Comparison of ENCODE assay signal across 8 cellular contexts in genomic region chr17:58417300-58418092, GRCh38. TPM values are rescaled to one million over a fixed set of nuclear protein-coding genes. Genes with fewer than 3 reads are reported as not detected.
DNase-seq lines count a peak whose midpoint lies in the region; ATAC-seq and TF ChIP-seq lines count a peak whose summit lies in the region.

RNF43 (minus strand) TSS chr17:58417534; CDS start chr17:58415577, 1,957 bp downstream.

- no peaks in the 10 kb centered on the region for H3K27me3 ChIP-seq in CD8-positive, alpha-beta memory T cell (ENCODE audit: insufficient read depth, low read length, poor library complexity, severe bottlenecking)
- H3K27me3 ChIP-seq in lung (ENCODE audit: control insufficient read depth, insufficient read depth) = no peaks in the 10 kb centered on the region

- H3K9me3 ChIP-seq in CD8-positive, alpha-beta memory T cell (ENCODE audit: low read length) = no peaks in the 10 kb centered on the region
- no peaks in the 10 kb centered on the region for H3K9me3 ChIP-seq in lung (ENCODE audit: control insufficient read depth in 2 of 2, insufficient read depth in 1 of 2, low read length in 1 of 2)

- peak; percentile 88 for TF ChIP-seq CTCF in lung (IDR thresholded peaks at IDR 0.05; ENCODE audit: control extremely low read depth, extremely low read depth)

- peak within 1 kb of the TSS; percentile 0 to 88 (median 55) for H3K27ac Mint-ChIP-seq in CD8-positive, alpha-beta memory T cell
- H3K27ac Mint-ChIP-seq in activated CD4-positive, alpha-beta memory T cell treated with anti-CD3 and anti-CD28 coated beads, Interleukin-2, amount 10 ng/mL, durations not matched to agents 7 days and 5 days = peak within 1 kb of the TSS; percentile 10

- H3K4me3 ChIP-seq in CD8-positive, alpha-beta memory T cell (ENCODE audit: low read length) = peak within 1 kb of the TSS; percentile 15
- no peak within 1 kb of the TSS for H3K4me3 ChIP-seq in lung

- DNase-seq in CD8-positive, alpha-beta memory T cell = peak; percentile 72 to 93 (median 85)
- DNase-seq in NCI-H748 (lab: John Stamatoyannopoulos, UW; ENCODE audit: unreplicated experiment) (peak; percentile 93), lung (ENCODE audit: low spot score) (peak; percentile 95)
- peak; percentile 86 for DNase-seq in activated CD4-positive, alpha-beta memory T cell treated with anti-CD3 and anti-CD28 coated beads, Interleukin-2, amount 10 ng/mL, durations not matched to agents 7 days and 5 days
- peak; percentile 68 for DNase-seq in effector CD8-positive, alpha-beta T cell (lab: John Stamatoyannopoulos, UW)
- peak; percentile 60 to 84 (median 77) for DNase-seq in stimulated activated CD4-positive, alpha-beta T cell treated with anti-CD3 and anti-CD28 coated beads, TNF-alpha, amount 100 ng/mL, for 4 hours (ENCODE audit: low read depth in 3 of 3)

- H3K36me3 Mint-ChIP-seq in CD8-positive, alpha-beta memory T cell = peaks cover 0 to 3% (median 0%) of the 10 kb centered on the region in 3 donors
- no peaks in the 10 kb centered on the region for H3K36me3 Mint-ChIP-seq in activated CD4-positive, alpha-beta memory T cell treated with anti-CD3 and anti-CD28 coated beads, Interleukin-2, amount 10 ng/mL, durations not matched to agents 7 days and 5 days (ENCODE audit: low read depth)

- CTCF ChIA-PET in CD8-positive, alpha-beta memory T cell (lab: Charles Lee) = interaction anchor here (0.6 to 6.5 kb wide), 26 partner anchors 10 to 296 kb away, joined by 3 to 98 read pairs (median 4); partner anchors contain the start of genes HSF5 and SUPT4H1
- CTCF ChIA-PET in activated CD4-positive, alpha-beta memory T cell treated with anti-CD3 and anti-CD28 coated beads, Interleukin-2, amount 10 ng/mL, durations not matched to agents 7 days and 5 days (lab: Charles Lee) = interaction anchor here (0.5 to 2.7 kb wide), 45 partner anchors 9 to 540 kb away, joined by 3 to 55 read pairs (median 4); partner anchors contain the start of genes HSF5 and SUPT4H1

- peak within 1 kb of the TSS; percentile 28 for H3K27ac ChIP-seq in CD8-positive, alpha-beta memory T cell (ENCODE audit: low read depth, low read length)
- peak within 1 kb of the TSS; percentile 9 to 78 for H3K27ac ChIP-seq in lung (ENCODE audit: low read depth in 1 of 2, low read length in 1 of 2)

- H3K36me3 ChIP-seq in CD8-positive, alpha-beta memory T cell (ENCODE audit: insufficient read depth, low read length) = no peaks in the 10 kb centered on the region
- no peaks in the 10 kb centered on the region for H3K36me3 ChIP-seq in lung (ENCODE audit: control insufficient read depth in 2 of 2, insufficient read depth in 2 of 2, low read length in 2 of 2)

- POLR2A ChIA-PET in CD8-positive, alpha-beta memory T cell (lab: Charles Lee) = interaction anchor here (0.6 to 2.8 kb wide), 9 partner anchors 36 to 100 kb away, joined by 3 to 15 read pairs (median 7); partner anchors contain the start of genes HSF5, SUPT4H1 and TSPOAP1
- POLR2A ChIA-PET in activated CD4-positive, alpha-beta memory T cell treated with anti-CD3 and anti-CD28 coated beads, Interleukin-2, amount 10 ng/mL, durations not matched to agents 7 days and 5 days (lab: Charles Lee) = interaction anchor here (0.6 to 6.1 kb wide), 15 partner anchors 53 to 214 kb away, joined by 3 to 81 read pairs (median 7); partner anchors contain the start of genes SUPT4H1 and TSPOAP1

- 7 to 9% methylated on average over 8 of the region's 8 CpGs for WGBS in lung, 2 donors

- peaks cover 9 to 19% (median 14%) of the 10 kb centered on the region in 3 donors for H3K4me1 Mint-ChIP-seq in CD8-positive, alpha-beta memory T cell
- peaks cover 31% of the 10 kb centered on the region for H3K4me1 Mint-ChIP-seq in activated CD4-positive, alpha-beta memory T cell treated with anti-CD3 and anti-CD28 coated beads, Interleukin-2, amount 10 ng/mL, durations not matched to agents 7 days and 5 days

- H3K4me3 Mint-ChIP-seq in CD8-positive, alpha-beta memory T cell = peak within 1 kb of the TSS in 5 of 7 donors; percentile 0 to 37 (median 2)
- peak within 1 kb of the TSS; percentile 8 for H3K4me3 Mint-ChIP-seq in activated CD4-positive, alpha-beta memory T cell treated with anti-CD3 and anti-CD28 coated beads, Interleukin-2, amount 10 ng/mL, durations not matched to agents 7 days and 5 days

- H3K4me1 ChIP-seq in CD8-positive, alpha-beta memory T cell (ENCODE audit: insufficient read depth, low read length) = peaks cover 15% of the 10 kb centered on the region
- H3K4me1 ChIP-seq in lung (ENCODE audit: control insufficient read depth in 2 of 2, insufficient read depth in 2 of 2, low read length in 2 of 2) = no peaks in the 10 kb centered on the region

- H3K9me3 Mint-ChIP-seq in CD8-positive, alpha-beta memory T cell = no peaks in the 10 kb centered on the region
- no peaks in the 10 kb centered on the region for H3K9me3 Mint-ChIP-seq in activated CD4-positive, alpha-beta memory T cell treated with anti-CD3 and anti-CD28 coated beads, Interleukin-2, amount 10 ng/mL, durations not matched to agents 7 days and 5 days

- ATAC-seq in GM19452 (IDR thresholded peaks at IDR 0.05; ENCODE audit: unreplicated experiment) (peak; percentile 97), HG03571 (IDR thresholded peaks at IDR 0.05; ENCODE audit: unreplicated experiment) (peak; percentile 92), lung (ENCODE audit: insufficient read depth, low FRiP score) (peak; percentile 97)

- H3K27me3 Mint-ChIP-seq in CD8-positive, alpha-beta memory T cell = no peaks in the 10 kb centered on the region
- no peaks in the 10 kb centered on the region for H3K27me3 Mint-ChIP-seq in activated CD4-positive, alpha-beta memory T cell treated with anti-CD3 and anti-CD28 coated beads, Interleukin-2, amount 10 ng/mL, durations not matched to agents 7 days and 5 days

RNA-seq across cellular contexts. Expression of gene RNF43, which starts in this region (rescaled TPM):
- total RNA-seq in CD8-positive, alpha-beta memory T cell = 1 to 10 TPM in 1 of 2 experiments, under 1 TPM in 1; 0.47 to 1.2 TPM
- 1.4 TPM for polyA plus RNA-seq in CD8-positive, alpha-beta memory T cell
- not detected for total RNA-seq in activated CD4-positive, alpha-beta memory T cell treated with anti-CD3 and anti-CD28 coated beads, Interleukin-2, amount 10 ng/mL, durations not matched to agents 7 days and 5 days
- 10 to 100 TPM; 10.5 to 32.9 TPM for total RNA-seq in lung
- polyA plus RNA-seq in lung = 1 to 10 TPM; 3.7 to 5.1 TPM

Comparison
In these comparisons a context has a peak if more than half of its experiments do, and no peak if none do; other contexts are left out.
1. RNA of gene RNF43 (total RNA-seq): 10.5 to 32.9 TPM in lung; 0.47 to 1.2 TPM in CD8-positive, alpha-beta memory T cell and not detected in activated CD4-positive, alpha-beta memory T cell treated with anti-CD3 and anti-CD28 coated beads, Interleukin-2, amount 10 ng/mL, durations not matched to agents 7 days and 5 days; every median in the first group is over 4 times any median in the second.
2. Peak in DNase-seq in activated CD4-positive, alpha-beta memory T cell treated with anti-CD3 and anti-CD28 coated beads, Interleukin-2, amount 10 ng/mL, durations not matched to agents 7 days and 5 days; RNA of the gene not detected or under 1 TPM.
3. Peak in every context shown above with its lines, with median percentiles within 50 percentile points of each other: DNase-seq and ATAC-seq.